In the genomic region with DNA sequence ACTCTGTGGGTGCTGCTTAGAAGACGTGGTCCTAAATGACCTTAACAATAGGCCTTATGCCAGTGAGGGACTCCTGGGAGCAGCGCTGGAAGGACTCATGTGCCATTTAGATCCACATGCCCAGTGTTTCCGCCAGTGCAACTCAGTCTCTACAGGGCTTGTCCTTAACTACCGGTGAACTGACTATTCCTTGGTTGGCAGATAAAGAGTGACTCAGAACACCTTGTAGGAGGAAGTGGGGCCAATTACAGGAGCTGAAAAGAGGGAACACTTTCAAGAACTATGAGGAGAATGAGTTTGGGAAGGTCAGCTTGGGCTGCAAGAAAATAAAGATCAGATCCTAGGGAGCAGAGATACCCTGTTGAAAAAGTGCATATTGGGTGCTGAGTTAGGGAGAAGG, we compare ENCODE assay signal across 23 cellular contexts. TPM values are rescaled to one million over a fixed set of nuclear protein-coding genes. Genes with fewer than 3 reads are reported as not detected.
A peak's percentile ranks its signal among the peaks of the same experiment; 100 is the strongest.
DNase-seq lines count a peak whose midpoint lies in the region; ATAC-seq, FAIRE-seq and TF ChIP-seq lines count a peak whose summit lies in the region.
"Had no signal": no experiment of that assay in that cellular context is flagged by ENCODE, and none has a peak within 500 bp of the region (broad histone marks: within the 10 kb centered on the region; RNA-seq: fewer than 3 reads in every experiment).

No MANE protein-coding gene starts in this region.

- peaks cover 7% of the 10 kb centered on the region; the same call in 1 of the 2 replicates for H4K20me1 ChIP-seq in HepG2 (ENCODE audit: insufficient read depth, low read length)

- H3K4me1 Mint-ChIP-seq in Caco-2 (ENCODE audit: low read depth, unreplicated experiment), result peaks cover 8% of the 10 kb centered on the region
- peaks cover 15% of the 10 kb centered on the region for H3K4me1 Mint-ChIP-seq in T-helper 17 cell
- H3K4me1 Mint-ChIP-seq in central memory CD8-positive, alpha-beta T cell, result peaks cover 14% of the 10 kb centered on the region
- H3K4me1 Mint-ChIP-seq in neural crest cell, result peaks cover 22% of the 10 kb centered on the region

- no peaks in the 10 kb centered on the region for H3K79me2 ChIP-seq in HepG2 (ENCODE audit: insufficient read depth, low read length)

- H3K27ac ChIP-seq in HepG2 (ENCODE audit: extremely low read length, insufficient read depth, low read length), result no peak overlapping the region
- H3K27ac ChIP-seq: A549; BLaER1 treated with 17β-estradiol and CSF1 and Interleukin-3, amounts not matched to agents 10 nM and 100 nM; GM23248; SJSA1 had no signal

- H3K36me3 ChIP-seq in Caco-2 (ENCODE audit: control insufficient read depth, insufficient read depth, low read length) (no peaks in the 10 kb centered on the region), HepG2 (replicated peaks in 1 of 2; ENCODE audit: control insufficient read depth in 1 of 2, insufficient read depth in 2 of 2, low read length in 2 of 2) (no peaks in the 10 kb centered on the region)
- H3K36me3 ChIP-seq: BLaER1 treated with 17β-estradiol and CSF1 and Interleukin-3, amounts not matched to agents 10 nM and 100 nM; SJSA1 had no signal

- in situ Hi-C loops in HepG2 (cut with HindIII; ENCODE audit: extremely low pct_ligation_motif_present, low pct_unique_long_range_greater_than_20kb), result no loop called here

- H3K4me2 ChIP-seq in HepG2 (ENCODE audit: low read depth, low read length), result no peak overlapping the region
- H3K4me2 ChIP-seq: A549 had no signal

- TF ChIP-seq POLR2A in HepG2 (IDR thresholded peaks at IDR 0.05; ENCODE audit: insufficient read depth in 1 of 2, low read depth in 2 of 2, low read length in 2 of 2), result no peak

- no peak for FAIRE-seq in HepG2 (lab: Jason Lieb, UNC)
- FAIRE-seq: A549, D721Med, GM12891 had no signal

- POLR2A ChIA-PET in Caco-2 (lab: Charles Lee), result no interaction called here
- POLR2A ChIA-PET in HepG2 (lab: Yijun Ruan, JAX), result no interaction called here

- intact Hi-C loops in Caco-2 (cut with micrococcal nuclease; ENCODE audit: unreplicated experiment) (loop anchor here (5.0 kb wide), 1 partner anchor 95 kb away; no protein-coding TSS in a partner anchor), HepG2 (cut with micrococcal nuclease; ENCODE audit: unreplicated experiment) (loop anchor here (10.0 kb wide), 1 partner anchor 93 kb away; no protein-coding TSS in a partner anchor)

- H3K27me3 ChIP-seq in Caco-2 (replicated peaks; ENCODE audit: control insufficient read depth, insufficient read depth, low read length) (peaks cover 4% of the 10 kb centered on the region), HepG2 (ENCODE audit: control insufficient read depth in 1 of 2, insufficient read depth in 2 of 2, low read length in 2 of 2) (peaks cover 11 to 79% of the 10 kb centered on the region in 2 experiments)

- ATAC-seq in T-helper 17 cell (no peak), HepG2 (no peak)
- ATAC-seq in central memory CD8-positive, alpha-beta T cell (replicated peaks; ENCODE audit: extremely low read depth, poor library complexity, severe bottlenecking), result no peak
- ATAC-seq: A549; CD8-positive, alpha-beta T cell; Panc1 had no signal

- H3K4me1 ChIP-seq in Caco-2 (peaks cover 23% of the 10 kb centered on the region), HepG2 (ENCODE audit: insufficient read depth, low read length) (peaks cover 24% of the 10 kb centered on the region)

- H3K4me3 ChIP-seq in Caco-2 (ENCODE audit: low read depth, low read length), result no peak overlapping the region
- no peak overlapping the region for H3K4me3 ChIP-seq in HepG2 (replicated peaks in 1 of 3; ENCODE audit: insufficient read depth in 1 of 3, low read depth in 2 of 3, low read length in 3 of 3)
- H3K4me3 ChIP-seq: A549; BLaER1 treated with 17β-estradiol and CSF1 and Interleukin-3, amounts not matched to agents 10 nM and 100 nM; GM23248; SJSA1 had no signal

- no peak for TF ChIP-seq CTCF in Caco-2 (IDR thresholded peaks at IDR 0.05; ENCODE audit: insufficient read depth in 1 of 2, low read depth in 1 of 2, low read length in 1 of 2, severe bottlenecking in 1 of 2, unreplicated experiment in 1 of 2)
- no peak for TF ChIP-seq CTCF in neural crest cell (conservative IDR thresholded peaks at IDR 0.05)
- TF ChIP-seq CTCF in HepG2 (CRISPR knock-in tag; IDR thresholded peaks at IDR 0.05), result no peak

- H3K9me3 ChIP-seq in Caco-2, result no peaks in the 10 kb centered on the region
- H3K9me3 ChIP-seq in T-helper 17 cell (ENCODE audit: control insufficient read depth, low read length, poor library complexity, severe bottlenecking), result no peaks in the 10 kb centered on the region
- no peaks in the 10 kb centered on the region for H3K9me3 ChIP-seq in HepG2 (ENCODE audit: low read length)
- H3K9me3 ChIP-seq: A549, SJSA1 had no signal

- BruUV-seq in Caco-2 (replicated peaks; lab: Mats Ljungman, UMichigan) (no TSS peak), HepG2 (replicated peaks; lab: Mats Ljungman, UMichigan) (no TSS peak)

- H3K9ac ChIP-seq in HepG2 (ENCODE audit: insufficient read depth, low read depth, low read length), result no peak overlapping the region
- H3K9ac ChIP-seq: BLaER1 treated with 17β-estradiol and CSF1 and Interleukin-3, amounts not matched to agents 10 nM and 100 nM; GM23248 had no signal

- H3K27ac Mint-ChIP-seq in Caco-2 (ENCODE audit: unreplicated experiment) (no peak overlapping the region), T-helper 17 cell (no peak overlapping the region), neural crest cell (ENCODE audit: unreplicated experiment) (peak overlapping the region; percentile 70)
- H3K27ac Mint-ChIP-seq in central memory CD8-positive, alpha-beta T cell (ENCODE audit: low read depth), result no peak overlapping the region
- H3K27ac Mint-ChIP-seq: CD8-positive, alpha-beta T cell had no signal

- peaks cover 34% of the 10 kb centered on the region for H3K27me3 Mint-ChIP-seq in Caco-2 (ENCODE audit: insufficient read depth, unreplicated experiment)
- peaks cover 77% of the 10 kb centered on the region for H3K27me3 Mint-ChIP-seq in T-helper 17 cell
- peaks cover 88% of the 10 kb centered on the region for H3K27me3 Mint-ChIP-seq in central memory CD8-positive, alpha-beta T cell
- peaks cover 88% of the 10 kb centered on the region for H3K27me3 Mint-ChIP-seq in neural crest cell (ENCODE audit: low read depth)

- H2AFZ ChIP-seq in HepG2 (ENCODE audit: low read length), result no peak overlapping the region
- H2AFZ ChIP-seq: GM23248 had no signal

- TF ChIP-seq EP300 in HepG2 (IDR thresholded peaks at IDR 0.05; ENCODE audit: low read depth in 2 of 2, low read length in 2 of 2) (no peak), HepG2 (CRISPR knock-in tag; IDR thresholded peaks at IDR 0.05; ENCODE audit: borderline replicate concordance) (no peak)

- TF ChIP-seq RAD21 in HepG2 (CRISPR knock-in tag; IDR thresholded peaks at IDR 0.05), result no peak

- 30% methylated on average over 4 of the region's 4 CpGs for WGBS in HepG2 (ENCODE audit: low lambda C conversion rate)

- CTCF ChIA-PET in Caco-2 (lab: Charles Lee), result interaction anchor here (0.9 kb wide), 1 partner anchor 44 kb away, joined by 3 read pairs; no protein-coding TSS in a partner anchor
- CTCF ChIA-PET in HepG2 (lab: Yijun Ruan, JAX; ENCODE audit: low intra/inter-chr PET ratio, low total read pairs), result no interaction called here

- H3K36me3 Mint-ChIP-seq in Caco-2 (ENCODE audit: insufficient read depth, unreplicated experiment) (peaks cover 1% of the 10 kb centered on the region), T-helper 17 cell (ENCODE audit: low read depth) (peaks cover 7% of the 10 kb centered on the region), neural crest cell (ENCODE audit: low read depth) (no peaks in the 10 kb centered on the region)
- peaks cover 3% of the 10 kb centered on the region for H3K36me3 Mint-ChIP-seq in central memory CD8-positive, alpha-beta T cell (ENCODE audit: insufficient read depth)
- H3K36me3 Mint-ChIP-seq: CD8-positive, alpha-beta T cell had no signal

- H3K4me3 Mint-ChIP-seq in Caco-2 (ENCODE audit: unreplicated experiment), result peak overlapping the region; percentile 76
- H3K4me3 Mint-ChIP-seq in T-helper 17 cell, result peak overlapping the region; percentile 13
- H3K4me3 Mint-ChIP-seq in central memory CD8-positive, alpha-beta T cell, result peak overlapping the region; percentile 67
- H3K4me3 Mint-ChIP-seq in neural crest cell, result peak overlapping the region; percentile 74
- H3K4me3 Mint-ChIP-seq: CD8-positive, alpha-beta T cell had no signal

- DNase-seq in Caco-2 (no peak), T-helper 17 cell (no peak), neural crest cell (ENCODE audit: low read depth, low spot score) (no peak), HepG2 (ENCODE audit: low spot score) (no peak), LoVo (ENCODE audit: low spot score) (no peak), NCI-H2171 treated with DMSO at 0.1 percent for 48 hours (lab: John Stamatoyannopoulos, UW) (no peak)
- DNase-seq in central memory CD8-positive, alpha-beta T cell (ENCODE audit: low spot score in 2 of 2), result no peak
- no peak for DNase-seq in activated CD4-positive, CD25-positive, alpha-beta regulatory T cell treated with anti-CD3 and anti-CD28 coated beads, Interleukin-2, amount 50 U/mL, for 72 hours
- DNase-seq: CD8-positive, alpha-beta T cell; GM23248; HCEC 1CT; KBM-7; NCI-H1048; NCI-H146; NCI-H2081; NCI-H446 treated with DMSO at 0.1 percent for 48 hours had no signal

- H3K9me3 Mint-ChIP-seq in Caco-2 (ENCODE audit: unreplicated experiment) (no peaks in the 10 kb centered on the region), neural crest cell (no peaks in the 10 kb centered on the region)
- H3K9me3 Mint-ChIP-seq in central memory CD8-positive, alpha-beta T cell, result no peaks in the 10 kb centered on the region
- H3K9me3 Mint-ChIP-seq: CD8-positive, alpha-beta T cell had no signal

RNA-seq across cellular contexts. Expression of a gene that starts 1.8 kb away (rescaled TPM):
- total RNA-seq in Caco-2 (2022), result 0.18 and 0.21 TPM in 2 replicates
- total RNA-seq in T-helper 17 cell, result not detected
- total RNA-seq in neural crest cell, result 1.7 and 1.9 TPM in 2 replicates
- total RNA-seq in HepG2 (2016; rRNA removed; fragmentation: Illumina TruSeq; extraction: Trizol), result not detected in 2 replicates
- not detected in 2 replicates for total RNA-seq in HepG2 (2016; cell fraction: cytosol; rRNA removed; fragmentation: Illumina TruSeq; extraction: Trizol; ENCODE audit: low read depth)
- total RNA-seq in HepG2 (2016; cell fraction: insoluble cytoplasmic fraction; rRNA removed; fragmentation: Illumina TruSeq; extraction: Trizol), result not detected in 2 replicates
- total RNA-seq in HepG2 (2016; cell fraction: membrane; rRNA removed; fragmentation: Illumina TruSeq; extraction: Trizol), result not detected in 2 replicates
- total RNA-seq in HepG2 (2016; cell fraction: nucleus; rRNA removed; fragmentation: Illumina TruSeq; extraction: Trizol), result not detected in 2 replicates
- polyA plus RNA-seq in HepG2 (2011; rRNA removed), result not detected in 2 replicates
- polyA plus RNA-seq in HepG2 (2011; cell fraction: cytosol; rRNA removed), result 0.03 and 0.04 TPM in 2 replicates
- polyA plus RNA-seq in HepG2 (2011; cell fraction: nucleus; rRNA removed), result not detected in 2 replicates
- polyA plus RNA-seq in HepG2 (2012), result not detected in 2 replicates
- polyA plus RNA-seq in HepG2 (2016; cell fraction: cytosol; fragmentation: Illumina TruSeq; extraction: Trizol; ENCODE audit: low read depth), result not detected in 2 replicates
- polyA plus RNA-seq in HepG2 (2016; cell fraction: insoluble cytoplasmic fraction; fragmentation: Illumina TruSeq; extraction: Trizol; ENCODE audit: low read depth), result not detected in 2 replicates
- 0.08 TPM in 1 of 2 replicates, not detected in the other for polyA plus RNA-seq in HepG2 (2016; cell fraction: membrane; fragmentation: Illumina TruSeq; extraction: Trizol; ENCODE audit: low read depth)
- polyA plus RNA-seq in HepG2 (2016; cell fraction: nucleus; fragmentation: Illumina TruSeq; extraction: Trizol; ENCODE audit: insufficient read depth, low read depth), result not detected in 2 replicates
- 0.49 TPM in 1 of 2 replicates, not detected in the other for polyA minus RNA-seq in HepG2 (2011; rRNA and poly(A)+ RNA removed; ENCODE audit: low replicate concordance)
- not detected in 2 replicates for polyA minus RNA-seq in HepG2 (2011; cell fraction: cytosol; rRNA and poly(A)+ RNA removed)
- polyA minus RNA-seq in HepG2 (2011; cell fraction: nucleus; rRNA and poly(A)+ RNA removed), result not detected in 2 replicates
- total RNA-seq: CD8-positive, alpha-beta T cell; GM23248; SJSA1 had no signal
- polyA plus RNA-seq: GM23248 had no signal

RNA-seq across cellular contexts. Expression of a gene that starts 27.3 kb away (rescaled TPM):
- not detected in 2 replicates for total RNA-seq in Caco-2 (2022)
- not detected for total RNA-seq in T-helper 17 cell
- not detected in 2 replicates for total RNA-seq in neural crest cell
- not detected in 2 replicates for total RNA-seq in HepG2 (2016; rRNA removed; fragmentation: Illumina TruSeq; extraction: Trizol)
- total RNA-seq in HepG2 (2016; cell fraction: cytosol; rRNA removed; fragmentation: Illumina TruSeq; extraction: Trizol; ENCODE audit: low read depth), result not detected in 2 replicates
- total RNA-seq in HepG2 (2016; cell fraction: insoluble cytoplasmic fraction; rRNA removed; fragmentation: Illumina TruSeq; extraction: Trizol), result not detected in 2 replicates
- not detected in 2 replicates for total RNA-seq in HepG2 (2016; cell fraction: membrane; rRNA removed; fragmentation: Illumina TruSeq; extraction: Trizol)
- total RNA-seq in HepG2 (2016; cell fraction: nucleus; rRNA removed; fragmentation: Illumina TruSeq; extraction: Trizol), result not detected in 2 replicates
- not detected in 2 replicates for polyA plus RNA-seq in HepG2 (2011; rRNA removed)
- polyA plus RNA-seq in HepG2 (2011; cell fraction: cytosol; rRNA removed), result not detected in 2 replicates
- polyA plus RNA-seq in HepG2 (2011; cell fraction: nucleus; rRNA removed), result not detected in 2 replicates
- polyA plus RNA-seq in HepG2 (2012), result not detected in 2 replicates
- polyA plus RNA-seq in HepG2 (2016; cell fraction: cytosol; fragmentation: Illumina TruSeq; extraction: Trizol; ENCODE audit: low read depth), result not detected in 2 replicates
- polyA plus RNA-seq in HepG2 (2016; cell fraction: insoluble cytoplasmic fraction; fragmentation: Illumina TruSeq; extraction: Trizol; ENCODE audit: low read depth), result not detected in 2 replicates
- polyA plus RNA-seq in HepG2 (2016; cell fraction: membrane; fragmentation: Illumina TruSeq; extraction: Trizol; ENCODE audit: low read depth), result not detected in 2 replicates
- not detected in 2 replicates for polyA plus RNA-seq in HepG2 (2016; cell fraction: nucleus; fragmentation: Illumina TruSeq; extraction: Trizol; ENCODE audit: insufficient read depth, low read depth)
- not detected in 2 replicates for polyA minus RNA-seq in HepG2 (2011; rRNA and poly(A)+ RNA removed; ENCODE audit: low replicate concordance)
- not detected in 2 replicates for polyA minus RNA-seq in HepG2 (2011; cell fraction: cytosol; rRNA and poly(A)+ RNA removed)
- not detected in 2 replicates for polyA minus RNA-seq in HepG2 (2011; cell fraction: nucleus; rRNA and poly(A)+ RNA removed)
- total RNA-seq: CD8-positive, alpha-beta T cell; GM23248; M059J; SJSA1 had no signal
- polyA plus RNA-seq: A549, GM23248 had no signal

RNA-seq across cellular contexts. Expression of a gene that starts 35.5 kb away (rescaled TPM):
- total RNA-seq in Caco-2 (2022) (0.59 TPM in 1 of 2 replicates, not detected in the other), T-helper 17 cell (not detected), neural crest cell (not detected in 2 replicates), HepG2 (2016; rRNA removed; fragmentation: Illumina TruSeq; extraction: Trizol) (not detected in 2 replicates)
- not detected in 2 replicates for total RNA-seq in HepG2 (2016; cell fraction: cytosol; rRNA removed; fragmentation: Illumina TruSeq; extraction: Trizol; ENCODE audit: low read depth)
- not detected in 2 replicates for total RNA-seq in HepG2 (2016; cell fraction: insoluble cytoplasmic fraction; rRNA removed; fragmentation: Illumina TruSeq; extraction: Trizol)
- not detected in 2 replicates for total RNA-seq in HepG2 (2016; cell fraction: membrane; rRNA removed; fragmentation: Illumina TruSeq; extraction: Trizol)
- total RNA-seq in HepG2 (2016; cell fraction: nucleus; rRNA removed; fragmentation: Illumina TruSeq; extraction: Trizol), result not detected in 2 replicates
- not detected in 2 replicates for polyA plus RNA-seq in HepG2 (2011; rRNA removed)
- polyA plus RNA-seq in HepG2 (2011; cell fraction: cytosol; rRNA removed), result not detected in 2 replicates
- not detected in 2 replicates for polyA plus RNA-seq in HepG2 (2011; cell fraction: nucleus; rRNA removed)
- not detected in 2 replicates for polyA plus RNA-seq in HepG2 (2012)
- not detected in 2 replicates for polyA plus RNA-seq in HepG2 (2016; cell fraction: cytosol; fragmentation: Illumina TruSeq; extraction: Trizol; ENCODE audit: low read depth)
- polyA plus RNA-seq in HepG2 (2016; cell fraction: insoluble cytoplasmic fraction; fragmentation: Illumina TruSeq; extraction: Trizol; ENCODE audit: low read depth), result not detected in 2 replicates
- not detected in 2 replicates for polyA plus RNA-seq in HepG2 (2016; cell fraction: membrane; fragmentation: Illumina TruSeq; extraction: Trizol; ENCODE audit: low read depth)
- polyA plus RNA-seq in HepG2 (2016; cell fraction: nucleus; fragmentation: Illumina TruSeq; extraction: Trizol; ENCODE audit: insufficient read depth, low read depth), result not detected in 2 replicates
- polyA minus RNA-seq in HepG2 (2011; rRNA and poly(A)+ RNA removed; ENCODE audit: low replicate concordance), result not detected in 2 replicates
- not detected in 2 replicates for polyA minus RNA-seq in HepG2 (2011; cell fraction: cytosol; rRNA and poly(A)+ RNA removed)
- polyA minus RNA-seq in HepG2 (2011; cell fraction: nucleus; rRNA and poly(A)+ RNA removed), result not detected in 2 replicates
- total RNA-seq: CD8-positive, alpha-beta T cell; GM23248; SJSA1 had no signal
- polyA plus RNA-seq: A549, GM23248 had no signal

Comparison
In these comparisons a context has a peak if more than half of its experiments do, and no peak if none do; other contexts are left out.
1. H3K4me3 Mint-ChIP-seq: peak in every context shown above with its lines; median percentile 76 in Caco-2; 74 in neural crest cell; 67 in central memory CD8-positive, alpha-beta T cell; 13 in T-helper 17 cell.